ENCODE assay signal across 8 cellular contexts in the genomic region with DNA sequence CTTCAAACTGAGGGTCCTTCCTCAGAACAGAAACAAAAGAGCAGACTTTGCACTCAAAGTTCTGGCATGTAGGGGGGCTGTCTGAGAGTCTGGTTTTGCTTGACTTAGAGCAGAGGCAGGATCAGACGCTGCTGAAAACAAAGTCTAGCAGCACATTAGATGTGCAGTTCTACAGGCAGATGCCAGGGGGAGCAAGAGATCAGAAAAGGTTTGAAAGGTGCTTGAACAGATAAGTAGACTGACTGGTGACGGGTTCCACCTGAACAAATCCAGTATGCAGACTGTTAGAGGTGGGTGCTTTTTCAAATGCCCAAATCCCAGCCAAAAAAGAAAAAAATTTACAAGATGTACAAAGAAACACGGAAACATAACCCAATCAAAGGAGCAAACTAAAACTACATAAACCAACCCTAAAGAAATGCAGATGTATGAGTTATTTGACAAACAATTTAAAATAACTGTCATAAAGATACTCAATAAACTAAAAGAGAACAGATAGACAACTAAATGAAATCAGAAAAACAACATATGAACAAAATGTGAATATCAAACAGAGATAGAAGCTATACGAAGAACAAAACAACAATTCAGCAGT.
DNase-seq lines count a peak whose midpoint lies in the region; ATAC-seq and TF ChIP-seq lines count a peak whose summit lies in the region.

No MANE protein-coding gene starts in this region.

- no peaks in the 10 kb centered on the region for H3K4me1 Mint-ChIP-seq in CD8-positive, alpha-beta memory T cell
- no peaks in the 10 kb centered on the region for H3K4me1 Mint-ChIP-seq in activated CD4-positive, alpha-beta T cell treated with anti-CD3 and anti-CD28 coated beads for 36 hours
- H3K4me1 Mint-ChIP-seq in neural crest cell, result peaks cover 34% of the 10 kb centered on the region

- ATAC-seq in GM18520 (IDR thresholded peaks at IDR 0.05; ENCODE audit: unreplicated experiment), result peak; percentile 83
- peak; percentile 97 for ATAC-seq in HG02885 (IDR thresholded peaks at IDR 0.05; ENCODE audit: poor library complexity, unreplicated experiment)
- peak; percentile 88 for ATAC-seq in activated CD4-positive, alpha-beta T cell treated with anti-CD3 and anti-CD28 coated beads for 36 hours
- no peak for ATAC-seq in omental fat pad (ENCODE audit: low FRiP score)

- peaks cover 0 to 3% (median 0%) of the 10 kb centered on the region in 5 donors for H3K9me3 Mint-ChIP-seq in CD8-positive, alpha-beta memory T cell
- H3K9me3 Mint-ChIP-seq in activated CD4-positive, alpha-beta T cell treated with anti-CD3 and anti-CD28 coated beads for 36 hours (ENCODE audit: low read depth), result peaks cover 3% of the 10 kb centered on the region
- H3K9me3 Mint-ChIP-seq in neural crest cell, result peaks cover 2% of the 10 kb centered on the region

- no peaks in the 10 kb centered on the region for H3K27me3 ChIP-seq in CD8-positive, alpha-beta memory T cell (ENCODE audit: insufficient read depth, low read length, poor library complexity, severe bottlenecking)

- H3K36me3 Mint-ChIP-seq in CD8-positive, alpha-beta memory T cell, result no peaks in the 10 kb centered on the region
- H3K36me3 Mint-ChIP-seq in activated CD4-positive, alpha-beta T cell treated with anti-CD3 and anti-CD28 coated beads for 36 hours (ENCODE audit: low read depth), result no peaks in the 10 kb centered on the region
- H3K36me3 Mint-ChIP-seq in neural crest cell (ENCODE audit: low read depth), result no peaks in the 10 kb centered on the region

- peak; percentile 83 for TF ChIP-seq CTCF in epithelial cell of proximal tubule (conservative IDR thresholded peaks at IDR 0.05; ENCODE audit: low read depth, low read length)
- peak; percentile 75 for TF ChIP-seq CTCF in neural crest cell (conservative IDR thresholded peaks at IDR 0.05)
- peak in 1 of 3 donors; percentile 38 for TF ChIP-seq CTCF in omental fat pad (IDR thresholded peaks at IDR 0.05)

- H3K9me3 ChIP-seq in CD8-positive, alpha-beta memory T cell (ENCODE audit: low read length), result no peaks in the 10 kb centered on the region

- H3K36me3 ChIP-seq in CD8-positive, alpha-beta memory T cell (ENCODE audit: insufficient read depth, low read length), result no peaks in the 10 kb centered on the region

- CTCF ChIA-PET in CD8-positive, alpha-beta memory T cell (lab: Charles Lee), result interaction anchor here (0.8 to 1.5 kb wide), 4 partner anchors 9 to 429 kb away, joined by 3 to 4 read pairs (median 4); no protein-coding TSS in a partner anchor
- CTCF ChIA-PET in activated CD4-positive, alpha-beta T cell treated with anti-CD3 and anti-CD28 coated beads for 36 hours (lab: Charles Lee), result interaction anchor here (0.6 to 6.0 kb wide), 13 partner anchors 9 to 310 kb away, joined by 3 to 100 read pairs (median 3); no protein-coding TSS in a partner anchor

- intact Hi-C loops in activated CD4-positive, alpha-beta T cell treated with anti-CD3 and anti-CD28 coated beads for 36 hours (cut with DNase I, micrococcal nuclease), result loop anchor here (1.0 to 10.0 kb wide), 7 partner anchors 30 to 540 kb away; no protein-coding TSS in a partner anchor

- H3K27ac Mint-ChIP-seq in CD8-positive, alpha-beta memory T cell, result no peak overlapping the region
- no peak overlapping the region for H3K27ac Mint-ChIP-seq in activated CD4-positive, alpha-beta T cell treated with anti-CD3 and anti-CD28 coated beads for 36 hours
- H3K27ac Mint-ChIP-seq in neural crest cell (ENCODE audit: unreplicated experiment), result no peak overlapping the region

- no peak overlapping the region for H3K4me3 Mint-ChIP-seq in CD8-positive, alpha-beta memory T cell
- H3K4me3 Mint-ChIP-seq in activated CD4-positive, alpha-beta T cell treated with anti-CD3 and anti-CD28 coated beads for 36 hours, result no peak overlapping the region
- H3K4me3 Mint-ChIP-seq in neural crest cell, result no peak overlapping the region

- H3K4me1 ChIP-seq in CD8-positive, alpha-beta memory T cell (ENCODE audit: insufficient read depth, low read length), result no peaks in the 10 kb centered on the region

- no peak overlapping the region for H3K4me3 ChIP-seq in CD8-positive, alpha-beta memory T cell (ENCODE audit: low read length)
- H3K4me3 ChIP-seq in epithelial cell of proximal tubule (ENCODE audit: low read depth, low read length), result no peak overlapping the region

- H3K27ac ChIP-seq in CD8-positive, alpha-beta memory T cell (ENCODE audit: low read depth, low read length), result no peak overlapping the region

- H3K27me3 Mint-ChIP-seq in CD8-positive, alpha-beta memory T cell, result peaks cover 2 to 20% of the 10 kb centered on the region in 2 donors
- H3K27me3 Mint-ChIP-seq in activated CD4-positive, alpha-beta T cell treated with anti-CD3 and anti-CD28 coated beads for 36 hours, result peaks cover 6% of the 10 kb centered on the region
- no peaks in the 10 kb centered on the region for H3K27me3 Mint-ChIP-seq in neural crest cell (ENCODE audit: low read depth)

- POLR2A ChIA-PET in CD8-positive, alpha-beta memory T cell (lab: Charles Lee), result no interaction called here
- POLR2A ChIA-PET in activated CD4-positive, alpha-beta T cell treated with anti-CD3 and anti-CD28 coated beads for 36 hours (lab: Charles Lee), result interaction anchor here (1.3 kb wide), 1 partner anchor 30 kb away, joined by 3 read pairs; no protein-coding TSS in a partner anchor

- peak; percentile 3 to 47 (median 11) for DNase-seq in CD8-positive, alpha-beta memory T cell
- DNase-seq in NCI-H2107 (lab: John Stamatoyannopoulos, UW) (peak; percentile 12), epithelial cell of proximal tubule (ENCODE audit: low read depth) (peak; percentile 1), neural crest cell (ENCODE audit: low read depth, low spot score) (peak; percentile 40), omental fat pad (ENCODE audit: low spot score) (no peak)
- peak; percentile 60 for DNase-seq in activated CD4-positive, alpha-beta T cell treated with anti-CD3 and anti-CD28 coated beads for 36 hours
